In the genomic region with DNA sequence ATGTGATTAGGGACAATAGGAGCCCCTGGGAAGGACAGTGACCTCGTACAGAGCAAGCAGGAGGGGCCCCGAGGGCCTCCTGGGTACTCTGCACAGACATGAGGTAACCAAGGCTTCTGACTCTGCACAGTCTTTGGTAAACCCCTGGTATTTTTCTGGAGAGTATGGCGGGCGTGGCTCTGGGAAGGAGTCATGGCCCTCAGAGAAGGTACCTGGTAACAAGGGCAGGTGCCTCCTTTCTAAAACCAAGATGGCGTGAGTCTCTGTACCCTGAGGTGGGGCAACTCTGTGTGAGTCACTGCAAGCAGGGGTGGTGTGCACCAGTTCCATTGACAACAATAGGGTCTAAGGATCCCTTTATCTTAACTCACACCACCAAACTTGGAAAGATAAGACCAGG, we compare ENCODE assay signal across 22 cellular contexts.
"Had no signal": no experiment of that assay in that cellular context is flagged by ENCODE, and none has a peak within 500 bp of the region (broad histone marks: within the 10 kb centered on the region; RNA-seq: fewer than 3 reads in every experiment).

No MANE protein-coding gene starts in this region.

- H3K36me3 Mint-ChIP-seq: activated naive CD4-positive, alpha-beta T cell treated with anti-CD3 and anti-CD28 coated beads, Interleukin-2, amount 10 ng/mL, durations not matched to agents 7 days and 5 days had no signal

- H3K4me1 Mint-ChIP-seq: activated naive CD4-positive, alpha-beta T cell treated with anti-CD3 and anti-CD28 coated beads, Interleukin-2, amount 10 ng/mL, durations not matched to agents 7 days and 5 days; activated naive CD8-positive, alpha-beta T cell treated with anti-CD3 and anti-CD28 coated beads, Interleukin-2, amount 50 U/mL, for 24 hours; central memory CD8-positive, alpha-beta T cell; nephron; stimulated activated naive B cell treated with anti-CD40 and anti-IgM and Interleukin-4, amounts not matched to agents 10 μg/mL and 1 μg/mL and 100 μg/mL, for 72 hours; WTC11 had no signal

- FAIRE-seq: endothelial cell of umbilical vein, TTC549 had no signal

- H3K27me3 ChIP-seq: brain microvascular endothelial cell, thyroid gland, vagina had no signal

- H3K27ac ChIP-seq: brain microvascular endothelial cell, esophagus muscularis mucosa, SK-N-MC, spleen, thyroid gland, vagina had no signal

- H3K27ac Mint-ChIP-seq: activated CD8-positive, alpha-beta T cell treated with anti-CD3 and anti-CD28 coated beads, Interleukin-2, amount 10 ng/mL, durations not matched to agents 7 days and 5 days; activated naive CD4-positive, alpha-beta T cell treated with anti-CD3 and anti-CD28 coated beads, Interleukin-2, amount 10 ng/mL, durations not matched to agents 7 days and 5 days; activated naive CD8-positive, alpha-beta T cell treated with anti-CD3 and anti-CD28 coated beads, Interleukin-2, amount 50 U/mL, for 24 hours; activated T-helper 2 cell treated with anti-CD3 and anti-CD28 coated beads, Interferon-gamma antibody, Interleukin-2, Interleukin-4, amounts not matched to agents 10 μg/mL and 5 μg/mL and 100 μg/mL, durations not matched to agents 14 hours and 24 hours and 36 hours; nephron; stimulated activated naive B cell treated with anti-CD40 and anti-IgM and Interleukin-4, amounts not matched to agents 10 μg/mL and 1 μg/mL and 100 μg/mL, for 72 hours; T-helper 2 cell treated with Interferon-gamma antibody and Interleukin-4, amounts not matched to agents 5 μg/mL and 100 μg/mL, for 36 hours; WTC11 had no signal

- DNase-seq: activated CD4-positive, alpha-beta T cell treated with anti-CD3 and anti-CD28 coated beads for 48 hours; activated CD8-positive, alpha-beta T cell treated with anti-CD3 and anti-CD28 coated beads, Interleukin-2, amount 10 ng/mL, durations not matched to agents 7 days and 5 days; activated naive CD4-positive, alpha-beta T cell treated with anti-CD3 and anti-CD28 coated beads, Interleukin-2, amount 10 ng/mL, durations not matched to agents 7 days and 5 days; activated naive CD8-positive, alpha-beta T cell treated with anti-CD3 and anti-CD28 coated beads, Interleukin-2, amount 50 U/mL, for 24 hours; brain microvascular endothelial cell; cortex of kidney; left cardiac atrium; nucleus accumbens; retina; stimulated activated naive B cell treated with anti-CD40 and anti-IgM and Interleukin-4, amounts not matched to agents 10 μg/mL and 1 μg/mL and 100 μg/mL, for 72 hours; thyroid gland had no signal

- H3K4me3 Mint-ChIP-seq: activated CD8-positive, alpha-beta T cell treated with anti-CD3 and anti-CD28 coated beads, Interleukin-2, amount 10 ng/mL, durations not matched to agents 7 days and 5 days; activated naive CD4-positive, alpha-beta T cell treated with anti-CD3 and anti-CD28 coated beads, Interleukin-2, amount 10 ng/mL, durations not matched to agents 7 days and 5 days; activated naive CD8-positive, alpha-beta T cell treated with anti-CD3 and anti-CD28 coated beads, Interleukin-2, amount 50 U/mL, for 24 hours; central memory CD8-positive, alpha-beta T cell; nephron; stimulated activated naive B cell treated with anti-CD40 and anti-IgM and Interleukin-4, amounts not matched to agents 10 μg/mL and 1 μg/mL and 100 μg/mL, for 72 hours; T-helper 2 cell treated with Interferon-gamma antibody and Interleukin-4, amounts not matched to agents 5 μg/mL and 100 μg/mL, for 36 hours; WTC11 had no signal

- H3K9me3 ChIP-seq: thyroid gland had no signal

- H3K4me1 ChIP-seq: esophagus muscularis mucosa, spleen, vagina had no signal

- ATAC-seq: activated CD8-positive, alpha-beta T cell treated with anti-CD3 and anti-CD28 coated beads, Interleukin-2, amount 10 ng/mL, durations not matched to agents 7 days and 5 days; activated naive CD8-positive, alpha-beta T cell treated with anti-CD3 and anti-CD28 coated beads, Interleukin-2, amount 50 U/mL, for 24 hours; left cardiac atrium; stimulated activated naive B cell treated with anti-CD40 and anti-IgM and Interleukin-4, amounts not matched to agents 10 μg/mL and 1 μg/mL and 100 μg/mL, for 72 hours; WTC11 had no signal

- H3K4me3 ChIP-seq: esophagus muscularis mucosa, SK-N-MC, spleen, thyroid gland, vagina had no signal

- H3K36me3 ChIP-seq: brain microvascular endothelial cell, esophagus muscularis mucosa, spleen, thyroid gland, vagina had no signal
